In the genomic region with DNA sequence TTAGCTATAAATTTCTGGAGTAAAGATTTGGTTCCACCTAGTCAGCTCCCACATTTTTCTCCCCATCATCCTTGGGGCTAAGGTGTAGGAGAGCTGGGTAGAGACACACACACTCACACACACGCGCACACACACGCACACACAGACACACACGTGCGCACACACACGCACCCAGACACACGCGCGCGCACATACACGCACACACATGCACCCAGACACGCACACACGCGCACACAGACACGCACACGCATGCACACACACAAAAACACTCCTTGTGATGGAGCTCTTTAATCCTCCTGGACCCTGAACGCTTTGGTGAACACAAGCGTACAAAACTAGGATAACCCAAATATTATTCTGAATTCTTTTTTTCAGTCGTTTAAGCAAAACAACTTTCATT, we compare ENCODE assay signal across 14 cellular contexts.
"Had no signal": no experiment of that assay in that cellular context is flagged by ENCODE, and none has a peak within 500 bp of the region (broad histone marks: within the 10 kb centered on the region; RNA-seq: fewer than 3 reads in every experiment).

No MANE protein-coding gene starts in this region.

- H3K27me3 ChIP-seq: thyroid gland had no signal

- H3K9me3 ChIP-seq: gastroesophageal sphincter, thyroid gland had no signal

- H3K4me3 ChIP-seq: gastroesophageal sphincter, thyroid gland had no signal

- H3K27ac ChIP-seq: gastroesophageal sphincter, thyroid gland had no signal

- ATAC-seq: activated CD4-positive, CD25-positive, alpha-beta regulatory T cell treated with anti-CD3 and anti-CD28 coated beads, Interleukin-2, amount 50 U/mL, for 24 hours; gastroesophageal sphincter; left ventricle myocardium superior had no signal

- DNase-seq: activated CD4-positive, alpha-beta T cell treated with anti-CD3 and anti-CD28 coated beads, Interleukin-2, amount 50 U/mL, for 4 hours; activated naive CD4-positive, alpha-beta T cell; cerebellar nuclear complex; dorsolateral prefrontal cortex; left ventricle myocardium superior; retina; small intestine; SW 1271; thyroid gland had no signal

- H3K4me3 Mint-ChIP-seq: brain; neural crest cell; T-helper 2 cell treated with Interferon-gamma antibody and Interleukin-4, amounts not matched to agents 5 μg/mL and 100 μg/mL, for 36 hours had no signal

- H3K9me3 Mint-ChIP-seq: neural crest cell; T-helper 2 cell treated with Interferon-gamma antibody and Interleukin-4, amounts not matched to agents 5 μg/mL and 100 μg/mL, for 36 hours had no signal

- H3K36me3 Mint-ChIP-seq: brain had no signal

- H3K36me3 ChIP-seq: gastroesophageal sphincter, thyroid gland had no signal

- H3K27ac Mint-ChIP-seq: T-helper 2 cell treated with Interferon-gamma antibody and Interleukin-4, amounts not matched to agents 5 μg/mL and 100 μg/mL, for 36 hours had no signal
